Comparison of ENCODE assay signal across 9 cellular contexts in genomic region chr2:240588006-240588655, GRCh38. TPM values are rescaled to one million over a fixed set of nuclear protein-coding genes. Genes with fewer than 3 reads are reported as not detected.
DNase-seq lines count a peak whose midpoint lies in the region; TF ChIP-seq lines count a peak whose summit lies in the region.
"Had no signal": no experiment of that assay in that cellular context is flagged by ENCODE, and none has a peak within 500 bp of the region (broad histone marks: within the 10 kb centered on the region; RNA-seq: fewer than 3 reads in every experiment).

No MANE protein-coding gene starts in this region.

- DNase-seq in AG04450 (ENCODE audit: low read depth, low spot score) (no peak), chondrocyte (ENCODE audit: low spot score) (peak; percentile 68), KBM-7 (no peak), transverse colon (no peak), dedifferentiated amniotic fluid mesenchymal stem cell (ENCODE audit: extremely low spot score) (no peak)
- no peak for DNase-seq in stimulated activated CD4-positive, alpha-beta T cell treated with anti-CD3 and anti-CD28 coated beads, Interleukin-12 subunit alpha, Interleukin-12 subunit beta, amount 100 ng/mL, for 4 hours
- DNase-seq: NCI-H446 treated with DMSO at 0.1 percent for 48 hours had no signal

- H3K9me3 ChIP-seq in AG04450 (ENCODE audit: control insufficient read depth, insufficient read depth, low read length) (no peaks in the 10 kb centered on the region; the same call in 1 of the 2 replicates), KOPT-K1 (ENCODE audit: insufficient read depth, low read length, poor library complexity, severe bottlenecking) (no peaks in the 10 kb centered on the region), muscle layer of colon (ENCODE audit: low read length) (no peaks in the 10 kb centered on the region), transverse colon (no peaks in the 10 kb centered on the region)

- H3K4me3 ChIP-seq in AG04450 (ENCODE audit: low read depth, low read length), result peak overlapping the region; percentile 99
- peak overlapping the region in 1 of 2 donors; percentile 94 for H3K4me3 ChIP-seq in muscle layer of colon (ENCODE audit: low read depth in 1 of 2, low read length in 2 of 2)
- H3K4me3 ChIP-seq in transverse colon, result peak overlapping the region in 1 of 4 donors; percentile 91

- H3K36me3 Mint-ChIP-seq in chondrocyte (ENCODE audit: low read depth), result peaks cover 2% of the 10 kb centered on the region

- TF ChIP-seq CTCF in AG04450 (IDR thresholded peaks at IDR 0.05; ENCODE audit: low read depth, low read length), result no peak
- no peak for TF ChIP-seq CTCF in chondrocyte (IDR thresholded peaks at IDR 0.05)
- TF ChIP-seq CTCF in transverse colon (IDR thresholded peaks at IDR 0.05), result no peak

- H3K27ac Mint-ChIP-seq in chondrocyte (ENCODE audit: unreplicated experiment), result no peak overlapping the region

- in situ Hi-C loops in KBM-7 (cut with MboI; ENCODE audit: low pct_unique_long_range_greater_than_20kb, low sequenced_read_pairs) (no loop called here), transverse colon (cut with MboI; ENCODE audit: low pct_ligation_motif_present in 1 of 4, low pct_unique_long_range_greater_than_20kb in 1 of 4, low sequenced_read_pairs in 3 of 4) (no loop called here)

- H3K4me3 Mint-ChIP-seq in chondrocyte (ENCODE audit: unreplicated experiment), result peak overlapping the region; percentile 91

- no peak overlapping the region for H3K27ac ChIP-seq in AG04450 (ENCODE audit: low read depth, low read length)
- peak overlapping the region; percentile 94 for H3K27ac ChIP-seq in KOPT-K1 (ENCODE audit: low read depth, low read length, poor library complexity, severe bottlenecking)
- no peak overlapping the region for H3K27ac ChIP-seq in muscle layer of colon (ENCODE audit: low read depth, low read length)
- no peak overlapping the region for H3K27ac ChIP-seq in transverse colon

- H3K36me3 ChIP-seq in KOPT-K1 (ENCODE audit: insufficient read depth, low read length) (peaks cover 43% of the 10 kb centered on the region), muscle layer of colon (ENCODE audit: insufficient read depth, low read length) (peaks cover 20% of the 10 kb centered on the region), transverse colon (peaks cover 0 to 5% (median 0%) of the 10 kb centered on the region in 4 donors)

- H3K4me1 ChIP-seq in muscle layer of colon (ENCODE audit: insufficient read depth, low read length) (peaks cover 33% of the 10 kb centered on the region), transverse colon (peaks cover 23 to 33% (median 28%) of the 10 kb centered on the region in 4 donors)

- peaks cover 46% of the 10 kb centered on the region for H3K4me1 Mint-ChIP-seq in chondrocyte (ENCODE audit: low read depth)

- no peaks in the 10 kb centered on the region for H3K9me3 Mint-ChIP-seq in chondrocyte (ENCODE audit: low read depth)

- no peak for TF ChIP-seq POLR2A in transverse colon (IDR thresholded peaks at IDR 0.05)

- no peaks in the 10 kb centered on the region for H3K27me3 Mint-ChIP-seq in chondrocyte (ENCODE audit: low read depth)

- TF ChIP-seq EP300 in transverse colon (IDR thresholded peaks at IDR 0.05; ENCODE audit: low read depth), result no peak

- POLR2A ChIA-PET in AG04450 (lab: Yijun Ruan, JAX), result interaction anchor here (0.5 kb wide), 1 partner anchor 368 kb away, joined by 3 read pairs; no protein-coding TSS in a partner anchor

- intact Hi-C loops in transverse colon (cut with DNase I; ENCODE audit: low total_unique reads), result no loop called here

- H3K27me3 ChIP-seq in AG04450 (ENCODE audit: control insufficient read depth, insufficient read depth, low read length), result no peaks in the 10 kb centered on the region
- H3K27me3 ChIP-seq in muscle layer of colon (ENCODE audit: control insufficient read depth in 1 of 2, insufficient read depth in 2 of 2, low read length in 2 of 2), result no peaks in the 10 kb centered on the region
- H3K27me3 ChIP-seq in transverse colon, result no peaks in the 10 kb centered on the region

- CTCF ChIA-PET in AG04450 (lab: Charles Lee), result interaction anchor here (1.4 to 4.0 kb wide), 3 partner anchors 22 to 74 kb away, joined by 5 to 31 read pairs (median 22); no protein-coding TSS in a partner anchor

- 81 to 84% methylated on average over 5 to 10 of the region's 10 CpGs for whole genome bisulfite sequencing in transverse colon (ENCODE audit: low coverage in 1 of 2), 2 donors

- H3K9ac ChIP-seq in muscle layer of colon (ENCODE audit: low read length), result peak overlapping the region; percentile 86

RNA-seq across cellular contexts. Expression of gene CAPN10, which starts 1.6 kb away (rescaled TPM):
- polyA plus RNA-seq in AG04450 (2011; rRNA removed), result 5.6 and 7.5 TPM in 2 replicates
- polyA minus RNA-seq in AG04450 (2011; rRNA and poly(A)+ RNA removed), result 8.2 and 9.1 TPM in 2 replicates
- total RNA-seq in chondrocyte (22.0 to 29.4 TPM (median 22.7 TPM) in 3 replicates), transverse colon (100 to 1,000 TPM in 1 of 4 donors, 10 to 100 TPM in 3; 41.9 to 118 (median 48.7) TPM)

RNA-seq across cellular contexts. Expression of gene RNPEPL1, which starts 19.8 kb away (rescaled TPM):
- 7.2 and 15.0 TPM in 2 replicates for polyA plus RNA-seq in AG04450 (2011; rRNA removed)
- 12.7 and 23.8 TPM in 2 replicates for polyA minus RNA-seq in AG04450 (2011; rRNA and poly(A)+ RNA removed)
- total RNA-seq in chondrocyte, result 54.9 to 63.2 TPM (median 61.3 TPM) in 3 replicates
- total RNA-seq in transverse colon, result 100 to 1,000 TPM; 118 to 208 (median 151) TPM

RNA-seq across cellular contexts. Expression of gene DUSP28, which starts 28.0 kb away (rescaled TPM):
- polyA plus RNA-seq in AG04450 (2011; rRNA removed), result 4.4 and 6.1 TPM in 2 replicates
- polyA minus RNA-seq in AG04450 (2011; rRNA and poly(A)+ RNA removed), result 1.1 TPM in 2 replicates
- total RNA-seq in chondrocyte (3.4 to 4.7 TPM (median 3.7 TPM) in 3 replicates), transverse colon (10 to 100 TPM in 1 of 4 donors, 1 to 10 TPM in 3; 3.4 to 10.8 (median 6.2) TPM)

RNA-seq across cellular contexts. Expression of gene ANKMY1, which starts 30.3 kb away (rescaled TPM):
- polyA plus RNA-seq in AG04450 (2011; rRNA removed), result 2.9 and 3.1 TPM in 2 replicates
- 7.2 and 8.8 TPM in 2 replicates for polyA minus RNA-seq in AG04450 (2011; rRNA and poly(A)+ RNA removed)
- 9.5 to 20.6 TPM (median 10.8 TPM) in 3 replicates for total RNA-seq in chondrocyte
- total RNA-seq in transverse colon, result 10 to 100 TPM; 15.1 to 64.0 (median 27.5) TPM

RNA-seq across cellular contexts. Expression of gene GPR35, which starts 37.1 kb away (rescaled TPM):
- polyA plus RNA-seq in AG04450 (2011; rRNA removed), result 0.05 and 0.06 TPM in 2 replicates
- 0.04 TPM in 1 of 2 replicates, not detected in the other for polyA minus RNA-seq in AG04450 (2011; rRNA and poly(A)+ RNA removed)
- 1.9 to 2.9 TPM (median 2.8 TPM) in 3 replicates for total RNA-seq in chondrocyte
- total RNA-seq in transverse colon, result 100 to 1,000 TPM in 3 of 4 donors, 10 to 100 TPM in 1; 91.1 to 244 (median 136) TPM
